Comparison of ENCODE assay signal across 17 cellular contexts in the genomic region with DNA sequence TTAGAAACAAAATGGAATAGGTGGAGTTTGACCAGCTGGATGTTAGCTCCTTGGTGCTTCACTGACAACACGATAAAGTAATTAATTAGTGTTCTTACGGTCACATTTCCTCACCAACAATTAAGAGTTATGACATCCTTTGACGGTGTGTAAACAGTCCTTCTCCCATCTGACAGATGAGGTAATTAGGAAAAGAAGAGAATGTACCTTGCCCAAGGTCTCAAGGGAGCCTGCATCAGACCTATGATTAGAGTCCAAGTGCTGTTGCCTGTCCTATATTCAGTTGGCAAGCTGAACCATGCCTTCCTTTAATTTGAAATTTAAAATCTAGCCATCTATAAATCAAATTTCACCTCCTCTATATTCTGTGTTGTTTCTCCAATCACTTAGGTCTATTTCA.
"Had no signal": no experiment of that assay in that cellular context is flagged by ENCODE, and none has a peak within 500 bp of the region (broad histone marks: within the 10 kb centered on the region; RNA-seq: fewer than 3 reads in every experiment).

No MANE protein-coding gene starts in this region.

- H3K27ac Mint-ChIP-seq: activated CD4-positive, alpha-beta T cell treated with anti-CD3 and anti-CD28 coated beads, Interleukin-2, amount 10 ng/mL, durations not matched to agents 7 days and 5 days; natural killer cell had no signal

- H3K27me3 ChIP-seq: adrenal gland, heart right ventricle, right atrium auricular region, tibial artery, vagina had no signal

- H3K27ac ChIP-seq: adrenal gland, coronary artery, heart right ventricle, lower lobe of right lung, right atrium auricular region, tibial artery, vagina had no signal

- DNase-seq: activated CD4-positive, alpha-beta T cell treated with anti-CD3 and anti-CD28 coated beads, Interleukin-2, amount 10 ng/mL, durations not matched to agents 7 days and 5 days; activated CD4-positive, CD25-positive, alpha-beta regulatory T cell; activated T-cell treated with anti-CD3 and anti-CD28 coated beads, Interleukin-2, amount 50 U/mL, for 4 hours; adrenal gland; caudate nucleus; effector CD4-positive, alpha-beta T cell; heart right ventricle; kidney; lower lobe of right lung; natural killer cell; posterior cingulate gyrus; T-helper 17 cell; tibial artery had no signal

- H3K9me3 Mint-ChIP-seq: natural killer cell had no signal

- H3K9me3 ChIP-seq: adrenal gland, lower lobe of right lung, right atrium auricular region, tibial artery, vagina had no signal

- H3K4me3 ChIP-seq: adrenal gland, coronary artery, heart right ventricle, lower lobe of right lung, right atrium auricular region, smooth muscle cell, tibial artery, vagina had no signal

- ATAC-seq: activated T-cell treated with anti-CD3 and anti-CD28 coated beads, Interleukin-2, amount 50 U/mL, for 4 hours; lower lobe of right lung; natural killer cell; T-helper 17 cell had no signal

- H3K4me1 ChIP-seq: adrenal gland, heart right ventricle, lower lobe of right lung, right atrium auricular region, tibial artery, vagina had no signal

- H3K4me2 ChIP-seq: smooth muscle cell had no signal

- H3K36me3 Mint-ChIP-seq: natural killer cell had no signal

- H3K36me3 ChIP-seq: adrenal gland, tibial artery, vagina had no signal

- H3K4me3 Mint-ChIP-seq: activated CD4-positive, alpha-beta T cell treated with anti-CD3 and anti-CD28 coated beads, Interleukin-2, amount 10 ng/mL, durations not matched to agents 7 days and 5 days; activated T-cell treated with anti-CD3 and anti-CD28 coated beads, Interleukin-2, amount 50 U/mL, for 4 hours; natural killer cell; T-helper 17 cell had no signal

- H3K27me3 Mint-ChIP-seq: activated CD4-positive, alpha-beta T cell treated with anti-CD3 and anti-CD28 coated beads, Interleukin-2, amount 10 ng/mL, durations not matched to agents 7 days and 5 days; T-helper 17 cell had no signal
